Comparison of ENCODE assay signal across 22 cellular contexts in genomic region chr10:71814923-71815411, GRCh38. TPM values are rescaled to one million over a fixed set of nuclear protein-coding genes. Genes with fewer than 3 reads are reported as not detected.
A peak's percentile ranks its signal among the peaks of the same experiment; 100 is the strongest.
DNase-seq lines count a peak whose midpoint lies in the region; ATAC-seq and TF ChIP-seq lines count a peak whose summit lies in the region.
"Had no signal": no experiment of that assay in that cellular context is flagged by ENCODE, and none has a peak within 500 bp of the region (broad histone marks: within the 10 kb centered on the region; RNA-seq: fewer than 3 reads in every experiment).

No MANE protein-coding gene starts in this region.

- no peak for ATAC-seq in GM18498 (IDR thresholded peaks at IDR 0.05; ENCODE audit: unreplicated experiment)
- ATAC-seq: upper lobe of right lung had no signal

- no peak overlapping the region for H3K4me3 ChIP-seq in endodermal cell (ENCODE audit: low read length)
- H3K4me3 ChIP-seq: HAP-1, sigmoid colon, upper lobe of right lung had no signal

- H3K27me3 Mint-ChIP-seq in endodermal cell (ENCODE audit: insufficient read depth): no peaks in the 10 kb centered on the region
- H3K27me3 Mint-ChIP-seq in progenitor cell of endocrine pancreas: no peaks in the 10 kb centered on the region
- H3K27me3 Mint-ChIP-seq: activated T-cell treated with anti-CD3 and anti-CD28 coated beads, Interleukin-2, amount 50 U/mL, for 24 hours; IgD-negative memory B cell; naive B cell had no signal

- H3K4me3 Mint-ChIP-seq in endodermal cell (no peak overlapping the region), progenitor cell of endocrine pancreas (ENCODE audit: low read depth) (no peak overlapping the region)
- H3K4me3 Mint-ChIP-seq: activated T-cell treated with anti-CD3 and anti-CD28 coated beads, Interleukin-2, amount 50 U/mL, for 24 hours; IgD-negative memory B cell; naive B cell had no signal

- POLR2A ChIA-PET in RWPE1 (lab: Yijun Ruan, JAX; ENCODE audit: low non-redundant PET): no interaction called here

- H3K27ac ChIP-seq in RWPE1 (peak overlapping the region; percentile 38), endodermal cell (ENCODE audit: low read depth, low read length) (no peak overlapping the region)
- H3K27ac ChIP-seq: parathyroid adenoma, sigmoid colon, upper lobe of right lung had no signal

- DNase-seq in DMS53 (lab: John Stamatoyannopoulos, UW) (peak; percentile 19), DMS53 treated with DMSO at 0.1 percent for 48 hours (lab: John Stamatoyannopoulos, UW; ENCODE audit: unreplicated experiment) (no peak), RWPE1 (ENCODE audit: low spot score) (no peak), endodermal cell (peak; percentile 76), progenitor cell of endocrine pancreas (ENCODE audit: low spot score, unreplicated experiment) (no peak), AML-193 (lab: John Stamatoyannopoulos, UW) (no peak), AG20443 (ENCODE audit: low spot score) (no peak)
- DNase-seq: 8988T; activated naive CD4-positive, alpha-beta T cell; activated T-cell treated with anti-CD3 and anti-CD28 coated beads, Interleukin-2, amount 50 U/mL, for 24 hours; dermis blood vessel endothelial cell; mesendoderm; naive B cell; NCI-H1417 treated with DMSO at 0.1 percent for 48 hours; NCI-H446; NK-92 treated with Interleukin-12 subunit alpha and Interleukin-12 subunit beta, amount 100 ng/mL, for 24 hours; sigmoid colon; upper lobe of right lung had no signal

- H3K27ac Mint-ChIP-seq in endodermal cell (no peak overlapping the region), progenitor cell of endocrine pancreas (peak overlapping the region; percentile 31)

- H3K4me1 Mint-ChIP-seq in endodermal cell (no peaks in the 10 kb centered on the region), progenitor cell of endocrine pancreas (ENCODE audit: low read depth) (no peaks in the 10 kb centered on the region)

- peaks cover 55% of the 10 kb centered on the region for H3K36me3 ChIP-seq in endodermal cell (ENCODE audit: control insufficient read depth, insufficient read depth, low read length)

- no peaks in the 10 kb centered on the region for H3K4me1 ChIP-seq in endodermal cell (ENCODE audit: control insufficient read depth, insufficient read depth, low read length)
- H3K4me1 ChIP-seq: HAP-1 had no signal

- WGBS in endodermal cell (ENCODE audit: insufficient coverage in 1 of 2, insufficient read length in 1 of 2), 2 experiments: 95 to 98% methylated on average over 17 to 26 of the region's 26 CpGs

- H3K27me3 ChIP-seq in endodermal cell (ENCODE audit: control insufficient read depth, insufficient read depth, low read length, poor library complexity, severe bottlenecking): no peaks in the 10 kb centered on the region
- H3K27me3 ChIP-seq: sigmoid colon, upper lobe of right lung had no signal

- CTCF ChIA-PET in RWPE1 (lab: Yijun Ruan, JAX): interaction anchor here (0.5 to 1.3 kb wide), 5 partner anchors 75 to 1331 kb away, joined by 3 to 6 read pairs (median 3); no protein-coding TSS in a partner anchor

- no peaks in the 10 kb centered on the region for H3K9me3 ChIP-seq in endodermal cell (ENCODE audit: control insufficient read depth, low read length)
- H3K9me3 ChIP-seq: HAP-1, sigmoid colon, upper lobe of right lung had no signal

- no peak for TF ChIP-seq CTCF in RWPE1 (conservative IDR thresholded peaks at IDR 0.05; ENCODE audit: low read depth)
- TF ChIP-seq CTCF in endodermal cell (conservative IDR thresholded peaks at IDR 0.05): peak; percentile 59
- no peak for TF ChIP-seq CTCF in progenitor cell of endocrine pancreas (IDR thresholded peaks at IDR 0.05; ENCODE audit: unreplicated experiment)

- H3K9ac ChIP-seq in endodermal cell (ENCODE audit: extremely low read depth, low read length, poor library complexity, severe bottlenecking): no peak overlapping the region
- H3K9ac ChIP-seq: parathyroid adenoma had no signal

- H3K9me3 Mint-ChIP-seq in endodermal cell (no peaks in the 10 kb centered on the region), progenitor cell of endocrine pancreas (ENCODE audit: low read depth) (no peaks in the 10 kb centered on the region)
- H3K9me3 Mint-ChIP-seq: activated T-cell treated with anti-CD3 and anti-CD28 coated beads, Interleukin-2, amount 50 U/mL, for 24 hours; IgD-negative memory B cell had no signal

- peaks cover 52% of the 10 kb centered on the region for H3K36me3 Mint-ChIP-seq in endodermal cell (ENCODE audit: low read depth)
- H3K36me3 Mint-ChIP-seq in progenitor cell of endocrine pancreas (ENCODE audit: insufficient read depth): peaks cover 17% of the 10 kb centered on the region

RNA-seq across cellular contexts. Expression of gene PSAP, which starts 36.1 kb away (rescaled TPM):
- total RNA-seq in endodermal cell (100 to 1,000 TPM; 456 to 549 TPM), progenitor cell of endocrine pancreas (510 and 538 TPM in 2 replicates)
- polyA plus RNA-seq in endodermal cell (2013, experiment 1 of 2): 500 TPM
- polyA plus RNA-seq in endodermal cell (2013, experiment 2 of 2): 448 TPM

RNA-seq across cellular contexts. Expression of gene VSIR, which starts 41.6 kb away (rescaled TPM):
- total RNA-seq in endodermal cell (under 1 TPM; 0.07 to 0.68 TPM), progenitor cell of endocrine pancreas (2.6 and 3.6 TPM in 2 replicates)
- polyA plus RNA-seq in endodermal cell (2013, experiment 1 of 2): 0.61 TPM
- 0.12 TPM for polyA plus RNA-seq in endodermal cell (2013, experiment 2 of 2)

Comparison
In these comparisons a context has a peak if more than half of its experiments do, and no peak if none do; other contexts are left out.
1. DNase-seq: peak in DMS53 (single experiment) and endodermal cell (single experiment); none in DMS53 treated with DMSO at 0.1 percent for 48 hours (single experiment), RWPE1 (single experiment), progenitor cell of endocrine pancreas (single experiment), AML-193 (0 of 2) and AG20443 (single experiment).